In the genomic region with DNA sequence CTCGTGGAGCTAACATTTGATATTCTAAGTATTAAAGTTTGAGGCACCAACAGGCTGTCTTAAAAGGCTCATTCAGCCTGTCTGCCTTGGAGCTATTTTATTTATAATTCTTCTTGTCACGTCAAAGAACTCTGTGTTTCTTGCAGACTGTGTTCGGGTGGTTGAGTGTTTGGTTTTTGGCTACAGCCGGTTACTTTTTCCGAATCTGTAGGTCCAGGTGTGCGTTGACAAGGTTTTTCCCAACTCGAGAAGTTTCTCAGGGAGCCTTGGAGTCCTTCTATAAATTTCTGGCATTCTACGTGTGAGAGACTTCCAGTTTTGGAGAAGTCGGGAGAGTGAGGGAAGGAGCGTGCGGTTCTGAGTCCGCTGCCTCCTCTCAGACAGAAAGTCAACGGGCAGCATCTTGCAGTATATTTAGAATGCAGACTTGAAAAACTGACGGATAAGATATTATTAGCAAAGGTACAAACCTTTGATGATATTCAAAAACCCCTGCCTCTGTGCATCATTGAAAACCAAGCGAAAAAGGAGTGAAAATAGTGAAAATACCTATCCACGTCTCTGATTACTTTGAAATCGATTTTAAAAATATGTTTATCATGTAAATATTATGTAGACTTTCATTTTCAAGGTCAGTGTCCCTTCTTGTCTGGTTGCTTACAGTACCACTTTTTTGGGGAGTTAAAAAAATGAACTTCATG, we compare ENCODE assay signal across 11 cellular contexts.
DNase-seq lines count a peak whose midpoint lies in the region; ATAC-seq and TF ChIP-seq lines count a peak whose summit lies in the region.
"Had no signal": no experiment of that assay in that cellular context is flagged by ENCODE, and none has a peak within 500 bp of the region (broad histone marks: within the 10 kb centered on the region; RNA-seq: fewer than 3 reads in every experiment).

No MANE protein-coding gene starts in this region.

- H3K9me3 ChIP-seq in muscle layer of colon (ENCODE audit: low read length), result no peaks in the 10 kb centered on the region

- H3K9ac ChIP-seq in muscle layer of colon (ENCODE audit: low read length), result peak overlapping the region; percentile 87

- peak overlapping the region; percentile 99 to 100 (median 100) for H3K27ac ChIP-seq in dorsolateral prefrontal cortex
- H3K27ac ChIP-seq in muscle layer of colon (ENCODE audit: low read depth, low read length), result peak overlapping the region; percentile 92
- H3K27ac ChIP-seq: PC-9 had no signal

- H3K27me3 ChIP-seq in dorsolateral prefrontal cortex (no peaks in the 10 kb centered on the region), muscle layer of colon (ENCODE audit: control insufficient read depth in 1 of 2, insufficient read depth in 2 of 2, low read length in 2 of 2) (no peaks in the 10 kb centered on the region)

- in situ Hi-C loops in KBM-7 (cut with MboI; ENCODE audit: low pct_unique_long_range_greater_than_20kb, low sequenced_read_pairs), result no loop called here

- DNase-seq in A172 (ENCODE audit: low spot score), result peak; percentile 8
- DNase-seq in KBM-7, result peak; percentile 67
- peak in 9 of 10 donors; percentile 11 to 44 (median 28) for DNase-seq in dorsolateral prefrontal cortex
- DNase-seq in COLO668 (lab: John Stamatoyannopoulos, UW; ENCODE audit: unreplicated experiment), result no peak
- DNase-seq in NCI-H1417 (lab: John Stamatoyannopoulos, UW), result no peak
- DNase-seq: DMS79 treated with DMSO at 0.1 percent for 48 hours; PC-9; stimulated activated CD4-positive, alpha-beta T cell treated with anti-CD3 and anti-CD28 coated beads, Interleukin-2, amount 100 ng/mL, for 48 hours had no signal

- no peak for TF ChIP-seq CTCF in dorsolateral prefrontal cortex (IDR thresholded peaks at IDR 0.05 in 54 of 56, conservative IDR thresholded peaks at IDR 0.05 in 2 of 56; ENCODE audit: low read depth in 1 of 56, partially characterized antibody in 56 of 56)

- intact Hi-C loops in dorsolateral prefrontal cortex (cut with DNase I), result no loop called here

- H3K36me3 ChIP-seq in muscle layer of colon (ENCODE audit: insufficient read depth, low read length), result peaks cover 3% of the 10 kb centered on the region

- ATAC-seq in GM18873 (IDR thresholded peaks at IDR 0.05; ENCODE audit: low FRiP score, unreplicated experiment), result no peak
- ATAC-seq in activated CD4-positive, CD25-positive, alpha-beta regulatory T cell treated with anti-CD3 and anti-CD28 coated beads, Interleukin-2, amount 50 U/mL, for 24 hours, result no peak

- H3K4me3 ChIP-seq in dorsolateral prefrontal cortex, result peak overlapping the region; percentile 16 to 94 (median 76)
- peak overlapping the region in 1 of 2 donors; percentile 58 for H3K4me3 ChIP-seq in muscle layer of colon (ENCODE audit: low read depth in 1 of 2, low read length in 2 of 2)
- H3K4me3 ChIP-seq: PC-9 had no signal

- peaks cover 80% of the 10 kb centered on the region for H3K4me1 ChIP-seq in muscle layer of colon (ENCODE audit: insufficient read depth, low read length)

Comparison
In these comparisons a context has a peak if more than half of its experiments do, and no peak if none do; other contexts are left out.
1. DNase-seq: peak in A172 (single experiment), KBM-7 (single experiment) and dorsolateral prefrontal cortex (9 of 10); none in COLO668 (single experiment) and NCI-H1417 (0 of 3).